Comparison of ENCODE assay signal across 10 cellular contexts in the genomic region with DNA sequence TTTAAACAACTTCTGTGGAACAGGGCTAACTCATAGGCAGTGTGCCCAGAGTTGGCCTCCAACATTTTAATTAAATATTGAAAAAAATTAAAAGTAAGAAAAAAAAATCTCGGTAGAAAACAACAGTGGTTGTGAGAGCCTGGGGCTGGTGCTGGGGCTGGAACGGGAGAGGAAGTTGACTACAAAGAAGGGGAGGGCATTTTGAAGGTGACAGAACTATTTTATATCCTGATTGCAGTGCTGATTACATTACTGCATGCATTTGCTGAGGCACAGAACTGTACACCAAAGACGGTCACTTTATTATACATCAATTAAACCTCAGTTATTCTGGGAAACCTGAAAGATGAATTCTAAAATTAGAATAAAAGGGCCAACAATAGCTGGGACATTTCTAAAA.
DNase-seq lines count a peak whose midpoint lies in the region; ATAC-seq and TF ChIP-seq lines count a peak whose summit lies in the region.
"Had no signal": no experiment of that assay in that cellular context is flagged by ENCODE, and none has a peak within 500 bp of the region (broad histone marks: within the 10 kb centered on the region; RNA-seq: fewer than 3 reads in every experiment).

No MANE protein-coding gene starts in this region.

- no peak for TF ChIP-seq CTCF in NB4 (IDR thresholded peaks at IDR 0.05; ENCODE audit: low read depth, low read length)
- TF ChIP-seq CTCF in coronary artery (IDR thresholded peaks at IDR 0.05): no peak
- no peak for TF ChIP-seq CTCF in neural crest cell (conservative IDR thresholded peaks at IDR 0.05)

- H3K4me3 ChIP-seq in NB4 (ENCODE audit: low read depth, low read length): no peak overlapping the region
- peak overlapping the region; percentile 58 for H3K4me3 ChIP-seq in coronary artery

- no peak for ATAC-seq in HG03196 (IDR thresholded peaks at IDR 0.05; ENCODE audit: unreplicated experiment)

- H3K27me3 Mint-ChIP-seq in neural crest cell (ENCODE audit: low read depth): no peaks in the 10 kb centered on the region

- H3K4me3 Mint-ChIP-seq in neural crest cell: peak overlapping the region; percentile 36

- DNase-seq in EL: peak; percentile 21
- DNase-seq in NB4 (ENCODE audit: low read depth): peak; percentile 16
- no peak for DNase-seq in coronary artery (ENCODE audit: low spot score)
- DNase-seq in neural crest cell (ENCODE audit: low read depth, low spot score): no peak
- DNase-seq in Kasumi-1 (lab: John Stamatoyannopoulos, UW): no peak
- DNase-seq in HEK293T (ENCODE audit: extremely low spot score): no peak
- DNase-seq in SKM-1 treated with dmso at 0.1 percent for 144 hours (lab: John Stamatoyannopoulos, UW; ENCODE audit: unreplicated experiment): no peak
- DNase-seq: effector CD8-positive, alpha-beta T cell; immature natural killer cell had no signal

- no peak for TF ChIP-seq POLR2A in NB4 (IDR thresholded peaks at IDR 0.05; ENCODE audit: extremely low read depth, insufficient read length)

- CTCF ChIA-PET in HEK293T (lab: Yijun Ruan, JAX): no interaction called here

- peaks cover 41% of the 10 kb centered on the region for H3K4me1 Mint-ChIP-seq in neural crest cell

- peak overlapping the region; percentile 97 for H3K27ac Mint-ChIP-seq in neural crest cell (ENCODE audit: unreplicated experiment)

- H3K27ac ChIP-seq in coronary artery: no peak overlapping the region

- POLR2A ChIA-PET in HEK293T (lab: Yijun Ruan, JAX): no interaction called here

- H3K9me3 Mint-ChIP-seq in neural crest cell: no peaks in the 10 kb centered on the region
- H3K9me3 Mint-ChIP-seq: immature natural killer cell had no signal

- no peaks in the 10 kb centered on the region for H3K36me3 Mint-ChIP-seq in neural crest cell (ENCODE audit: low read depth)

TF ChIP-seq in HEK293T, 16 proteins besides CTCF, POLR2A, EP300 and RAD21:
- TF ChIP-seq FOXM1 (IDR thresholded peaks at IDR 0.05; ENCODE audit: borderline replicate concordance) (no peak), LEF1 (IDR thresholded peaks at IDR 0.05; ENCODE audit: borderline replicate concordance) (no peak), FOXA1 (IDR thresholded peaks at IDR 0.05) (no peak), TARDBP (IDR thresholded peaks at IDR 0.05) (no peak), ZNF384 (IDR thresholded peaks at IDR 0.05) (no peak), CTBP1 (IDR thresholded peaks at IDR 0.05; ENCODE audit: borderline replicate concordance) (no peak), ARNT (IDR thresholded peaks at IDR 0.05) (no peak), NFRKB (IDR thresholded peaks at IDR 0.05) (no peak), FOXK2 (IDR thresholded peaks at IDR 0.05) (no peak), BHLHE40 (IDR thresholded peaks at IDR 0.05; ENCODE audit: borderline replicate concordance) (no peak), SP1 (IDR thresholded peaks at IDR 0.05) (no peak), HDGF (IDR thresholded peaks at IDR 0.05; ENCODE audit: borderline replicate concordance) (no peak), SUZ12 (IDR thresholded peaks at IDR 0.05) (no peak), ELF4 (IDR thresholded peaks at IDR 0.05) (no peak)
- TF ChIP-seq, protein P1, sequence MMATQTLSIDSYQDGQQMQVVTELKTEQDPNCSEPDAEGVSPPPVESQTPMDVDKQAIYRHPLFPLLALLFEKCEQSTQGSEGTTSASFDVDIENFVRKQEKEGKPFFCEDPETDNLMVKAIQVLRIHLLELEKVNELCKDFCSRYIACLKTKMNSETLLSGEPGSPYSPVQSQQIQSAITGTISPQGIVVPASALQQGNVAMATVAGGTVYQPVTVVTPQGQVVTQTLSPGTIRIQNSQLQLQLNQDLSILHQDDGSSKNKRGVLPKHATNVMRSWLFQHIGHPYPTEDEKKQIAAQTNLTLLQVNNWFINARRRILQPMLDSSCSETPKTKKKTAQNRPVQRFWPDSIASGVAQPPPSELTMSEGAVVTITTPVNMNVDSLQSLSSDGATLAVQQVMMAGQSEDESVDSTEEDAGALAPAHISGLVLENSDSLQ (IDR thresholded peaks at IDR 0.05): no peak
TF ChIP-seq in HEK293T: peak in this region for 0.

Comparison
In these comparisons a context has a peak if more than half of its experiments do, and no peak if none do; other contexts are left out.
1. DNase-seq: peak in EL (single experiment) and NB4 (single experiment); none in coronary artery (single experiment), neural crest cell (single experiment), Kasumi-1 (0 of 2), HEK293T (single experiment) and SKM-1 treated with dmso at 0.1 percent for 144 hours (single experiment).